ENCODE assay signal across 1 cellular context in the genomic region with DNA sequence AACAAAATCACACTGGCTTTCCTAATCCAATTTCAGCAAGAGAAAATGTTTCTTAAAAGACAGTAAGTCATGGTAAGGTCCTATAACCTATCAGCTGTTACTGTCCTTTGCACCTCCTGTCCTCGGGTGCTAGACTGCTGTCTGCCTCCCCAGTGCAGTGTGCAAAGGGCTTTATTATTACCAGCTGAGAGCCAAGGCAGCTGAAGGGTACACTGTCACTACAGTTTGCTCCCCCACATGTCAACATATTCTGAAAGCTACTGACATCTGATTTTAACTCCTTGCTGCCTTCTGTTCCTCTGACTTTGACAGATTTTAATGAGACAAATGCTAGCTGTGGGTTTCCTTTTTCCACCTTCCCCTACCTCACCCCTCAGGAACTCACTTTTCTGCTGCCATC.
A peak's percentile ranks its signal among the peaks of the same experiment; 100 is the strongest.
TF ChIP-seq lines count a peak whose summit lies in the region.

No MANE protein-coding gene starts in this region.

TF ChIP-seq in neural cell, 6 proteins besides CTCF, POLR2A, EP300 and RAD21:
- TF ChIP-seq POLR2AphosphoS5 (IDR thresholded peaks at IDR 0.05) (peak; percentile 62), MXI1 (conservative IDR thresholded peaks at IDR 0.05; ENCODE audit: poor library complexity, severe bottlenecking) (no peak), TAF1 (IDR thresholded peaks at IDR 0.05; ENCODE audit: low read depth) (no peak)
- TF ChIP-seq, protein P1, sequence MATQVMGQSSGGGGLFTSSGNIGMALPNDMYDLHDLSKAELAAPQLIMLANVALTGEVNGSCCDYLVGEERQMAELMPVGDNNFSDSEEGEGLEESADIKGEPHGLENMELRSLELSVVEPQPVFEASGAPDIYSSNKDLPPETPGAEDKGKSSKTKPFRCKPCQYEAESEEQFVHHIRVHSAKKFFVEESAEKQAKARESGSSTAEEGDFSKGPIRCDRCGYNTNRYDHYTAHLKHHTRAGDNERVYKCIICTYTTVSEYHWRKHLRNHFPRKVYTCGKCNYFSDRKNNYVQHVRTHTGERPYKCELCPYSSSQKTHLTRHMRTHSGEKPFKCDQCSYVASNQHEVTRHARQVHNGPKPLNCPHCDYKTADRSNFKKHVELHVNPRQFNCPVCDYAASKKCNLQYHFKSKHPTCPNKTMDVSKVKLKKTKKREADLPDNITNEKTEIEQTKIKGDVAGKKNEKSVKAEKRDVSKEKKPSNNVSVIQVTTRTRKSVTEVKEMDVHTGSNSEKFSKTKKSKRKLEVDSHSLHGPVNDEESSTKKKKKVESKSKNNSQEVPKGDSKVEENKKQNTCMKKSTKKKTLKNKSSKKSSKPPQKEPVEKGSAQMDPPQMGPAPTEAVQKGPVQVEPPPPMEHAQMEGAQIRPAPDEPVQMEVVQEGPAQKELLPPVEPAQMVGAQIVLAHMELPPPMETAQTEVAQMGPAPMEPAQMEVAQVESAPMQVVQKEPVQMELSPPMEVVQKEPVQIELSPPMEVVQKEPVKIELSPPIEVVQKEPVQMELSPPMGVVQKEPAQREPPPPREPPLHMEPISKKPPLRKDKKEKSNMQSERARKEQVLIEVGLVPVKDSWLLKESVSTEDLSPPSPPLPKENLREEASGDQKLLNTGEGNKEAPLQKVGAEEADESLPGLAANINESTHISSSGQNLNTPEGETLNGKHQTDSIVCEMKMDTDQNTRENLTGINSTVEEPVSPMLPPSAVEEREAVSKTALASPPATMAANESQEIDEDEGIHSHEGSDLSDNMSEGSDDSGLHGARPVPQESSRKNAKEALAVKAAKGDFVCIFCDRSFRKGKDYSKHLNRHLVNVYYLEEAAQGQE (IDR thresholded peaks at IDR 0.05; ENCODE audit: borderline replicate concordance) = no peak
